Comparison of ENCODE assay signal across 9 cellular contexts in genomic region chr15:78308422-78309021, GRCh38. TPM values are rescaled to one million over a fixed set of nuclear protein-coding genes. Genes with fewer than 3 reads are reported as not detected.
DNase-seq lines count a peak whose midpoint lies in the region; ATAC-seq and TF ChIP-seq lines count a peak whose summit lies in the region.
"Had no signal": no experiment of that assay in that cellular context is flagged by ENCODE, and none has a peak within 500 bp of the region (broad histone marks: within the 10 kb centered on the region; RNA-seq: fewer than 3 reads in every experiment).

No MANE protein-coding gene starts in this region.

- H3K27me3 Mint-ChIP-seq in activated T-helper 2 cell treated with anti-CD3 and anti-CD28 coated beads, Interferon-gamma antibody, Interleukin-2, Interleukin-4, amounts not matched to agents 10 μg/mL and 5 μg/mL and 100 μg/mL, durations not matched to agents 14 hours and 24 hours and 36 hours (ENCODE audit: low read depth) = no peaks in the 10 kb centered on the region

- no peaks in the 10 kb centered on the region for H4K20me1 ChIP-seq in OCI-LY1 (ENCODE audit: insufficient read depth, low read length)

- no peak overlapping the region for H3K4me3 Mint-ChIP-seq in activated T-helper 2 cell treated with anti-CD3 and anti-CD28 coated beads, Interferon-gamma antibody, Interleukin-2, Interleukin-4, amounts not matched to agents 10 μg/mL and 5 μg/mL and 100 μg/mL, durations not matched to agents 14 hours and 24 hours and 36 hours (ENCODE audit: low read depth)

- H3K79me2 ChIP-seq in OCI-LY1 (ENCODE audit: insufficient read depth, low read length) = no peaks in the 10 kb centered on the region

- H3K9me2 ChIP-seq in OCI-LY1 (ENCODE audit: low read depth, low read length) = no peaks in the 10 kb centered on the region

- peak; percentile 22 for DNase-seq in DMS53 treated with DMSO at 0.1 percent for 48 hours (lab: John Stamatoyannopoulos, UW; ENCODE audit: unreplicated experiment)
- DNase-seq in activated T-helper 2 cell treated with anti-CD3 and anti-CD28 coated beads, Interferon-gamma antibody, Interleukin-2, Interleukin-4, amounts not matched to agents 10 μg/mL and 5 μg/mL and 100 μg/mL, durations not matched to agents 14 hours and 24 hours and 36 hours (ENCODE audit: low spot score) = peak; percentile 47
- DNase-seq in foreskin keratinocyte = no peak
- peak in 53 of 56 donors; percentile 5 to 84 (median 47) for DNase-seq in nucleus accumbens (lab: John Stamatoyannopoulos, UW)

- intact Hi-C loops in activated T-helper 2 cell treated with anti-CD3 and anti-CD28 coated beads, Interferon-gamma antibody, Interleukin-2, Interleukin-4, amounts not matched to agents 10 μg/mL and 5 μg/mL and 100 μg/mL, durations not matched to agents 14 hours and 24 hours and 36 hours (cut with micrococcal nuclease) = loop anchor here (2.0 kb wide), 2 partner anchors 114 to 402 kb away; no protein-coding TSS in a partner anchor

- no peak overlapping the region for H3K4me3 ChIP-seq in OCI-LY1 (ENCODE audit: low read depth, low read length, poor library complexity, severe bottlenecking)

- H3K4me1 Mint-ChIP-seq in activated T-helper 2 cell treated with anti-CD3 and anti-CD28 coated beads, Interferon-gamma antibody, Interleukin-2, Interleukin-4, amounts not matched to agents 10 μg/mL and 5 μg/mL and 100 μg/mL, durations not matched to agents 14 hours and 24 hours and 36 hours (ENCODE audit: low read depth) = no peaks in the 10 kb centered on the region

- no peaks in the 10 kb centered on the region for H3K36me3 ChIP-seq in OCI-LY1 (ENCODE audit: insufficient read depth, low read length)

- H3K9ac ChIP-seq in OCI-LY1 (ENCODE audit: low read length) = no peak overlapping the region

- H3K4me1 ChIP-seq in OCI-LY1 (ENCODE audit: insufficient read depth, low read length, severe bottlenecking) (no peaks in the 10 kb centered on the region), foreskin keratinocyte (no peaks in the 10 kb centered on the region)

- no peak overlapping the region for H3K4me2 ChIP-seq in OCI-LY1 (ENCODE audit: low read length)

- no peaks in the 10 kb centered on the region for H3K36me3 Mint-ChIP-seq in activated T-helper 2 cell treated with anti-CD3 and anti-CD28 coated beads, Interferon-gamma antibody, Interleukin-2, Interleukin-4, amounts not matched to agents 10 μg/mL and 5 μg/mL and 100 μg/mL, durations not matched to agents 14 hours and 24 hours and 36 hours (ENCODE audit: low read depth)

- H3K9me3 Mint-ChIP-seq in activated T-helper 2 cell treated with anti-CD3 and anti-CD28 coated beads, Interferon-gamma antibody, Interleukin-2, Interleukin-4, amounts not matched to agents 10 μg/mL and 5 μg/mL and 100 μg/mL, durations not matched to agents 14 hours and 24 hours and 36 hours = no peaks in the 10 kb centered on the region

- H3K27ac Mint-ChIP-seq in activated T-helper 2 cell treated with anti-CD3 and anti-CD28 coated beads, Interferon-gamma antibody, Interleukin-2, Interleukin-4, amounts not matched to agents 10 μg/mL and 5 μg/mL and 100 μg/mL, durations not matched to agents 14 hours and 24 hours and 36 hours = no peak overlapping the region

- no peaks in the 10 kb centered on the region for H3K27me3 ChIP-seq in OCI-LY1 (ENCODE audit: insufficient read depth, low read length)
- H3K27me3 ChIP-seq in foreskin keratinocyte = no peaks in the 10 kb centered on the region

- ATAC-seq in foreskin keratinocyte (peak; percentile 80), GM21515 (IDR thresholded peaks at IDR 0.05; ENCODE audit: unreplicated experiment) (no peak), HG03159 (IDR thresholded peaks at IDR 0.05; ENCODE audit: unreplicated experiment) (no peak)

- TF ChIP-seq RAD21 in Ishikawa (IDR thresholded peaks at IDR 0.05; ENCODE audit: low read depth) = peak; percentile 97

- no peak overlapping the region for H2AFZ ChIP-seq in OCI-LY1 (ENCODE audit: low read length)

- TF ChIP-seq CTCF in OCI-LY1 (IDR thresholded peaks at IDR 0.05; ENCODE audit: low read length) (peak; percentile 80), foreskin keratinocyte (conservative IDR thresholded peaks at IDR 0.05) (peak; percentile 91)

- TF ChIP-seq EP300 in Ishikawa (IDR thresholded peaks at IDR 0.05; ENCODE audit: borderline replicate concordance) = no peak

- H3K27ac ChIP-seq in OCI-LY1 (ENCODE audit: low read depth, low read length, poor library complexity, severe bottlenecking) = no peak overlapping the region
- no peak overlapping the region for H3K27ac ChIP-seq in foreskin keratinocyte

- H3K9me3 ChIP-seq in OCI-LY1 (ENCODE audit: low read length) = no peaks in the 10 kb centered on the region

- no peaks in the 10 kb centered on the region for H3F3A ChIP-seq in OCI-LY1 (ENCODE audit: insufficient read depth, low read length)

TF ChIP-seq in Ishikawa, 13 proteins besides CTCF, POLR2A, EP300 and RAD21:
- TF ChIP-seq EGR1 (IDR thresholded peaks at IDR 0.05) (no peak), REST (IDR thresholded peaks at IDR 0.05; ENCODE audit: low read depth) (no peak), TAF1 (IDR thresholded peaks at IDR 0.05; ENCODE audit: low read depth) (no peak), FOXM1 (IDR thresholded peaks at IDR 0.05; ENCODE audit: borderline replicate concordance, low read depth) (no peak), TCF12 (IDR thresholded peaks at IDR 0.05; ENCODE audit: low read depth) (no peak)
- TF ChIP-seq, protein P1, sequence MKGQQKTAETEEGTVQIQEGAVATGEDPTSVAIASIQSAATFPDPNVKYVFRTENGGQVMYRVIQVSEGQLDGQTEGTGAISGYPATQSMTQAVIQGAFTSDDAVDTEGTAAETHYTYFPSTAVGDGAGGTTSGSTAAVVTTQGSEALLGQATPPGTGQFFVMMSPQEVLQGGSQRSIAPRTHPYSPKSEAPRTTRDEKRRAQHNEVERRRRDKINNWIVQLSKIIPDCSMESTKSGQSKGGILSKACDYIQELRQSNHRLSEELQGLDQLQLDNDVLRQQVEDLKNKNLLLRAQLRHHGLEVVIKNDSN (IDR thresholded peaks at IDR 0.05) = no peak
- TF ChIP-seq, protein P2, sequence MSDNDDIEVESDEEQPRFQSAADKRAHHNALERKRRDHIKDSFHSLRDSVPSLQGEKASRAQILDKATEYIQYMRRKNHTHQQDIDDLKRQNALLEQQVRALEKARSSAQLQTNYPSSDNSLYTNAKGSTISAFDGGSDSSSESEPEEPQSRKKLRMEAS (IDR thresholded peaks at IDR 0.05) = no peak

RNA-seq across cellular contexts. Expression of gene SKIC8, which starts 9.1 kb away (rescaled TPM):
- 51.2 and 51.8 TPM in 2 replicates for total RNA-seq in activated T-helper 2 cell treated with anti-CD3 and anti-CD28 coated beads, Interferon-gamma antibody, Interleukin-2, Interleukin-4, amounts not matched to agents 10 μg/mL and 5 μg/mL and 100 μg/mL, durations not matched to agents 14 hours and 24 hours and 36 hours
- 58.8 and 64.0 TPM in 2 replicates for total RNA-seq in foreskin keratinocyte
- 52.2 and 58.2 TPM in 2 replicates for polyA plus RNA-seq in foreskin keratinocyte

RNA-seq across cellular contexts. Expression of gene CRABP1, which starts 31.6 kb away (rescaled TPM):
- 0.57 TPM in 1 of 2 replicates, not detected in the other for total RNA-seq in activated T-helper 2 cell treated with anti-CD3 and anti-CD28 coated beads, Interferon-gamma antibody, Interleukin-2, Interleukin-4, amounts not matched to agents 10 μg/mL and 5 μg/mL and 100 μg/mL, durations not matched to agents 14 hours and 24 hours and 36 hours
- total RNA-seq in foreskin keratinocyte = not detected in 2 replicates
- polyA plus RNA-seq in foreskin keratinocyte = not detected in 2 replicates
- total RNA-seq: activated CD8-positive, alpha-beta memory T cell treated with anti-CD3 and anti-CD28 coated beads for 36 hours had no signal

RNA-seq across cellular contexts. Expression of gene DNAJA4, which starts 44.2 kb away (rescaled TPM):
- total RNA-seq in activated T-helper 2 cell treated with anti-CD3 and anti-CD28 coated beads, Interferon-gamma antibody, Interleukin-2, Interleukin-4, amounts not matched to agents 10 μg/mL and 5 μg/mL and 100 μg/mL, durations not matched to agents 14 hours and 24 hours and 36 hours = 57.4 and 60.0 TPM in 2 replicates
- 8.8 and 10.6 TPM in 2 replicates for total RNA-seq in foreskin keratinocyte
- polyA plus RNA-seq in foreskin keratinocyte = 5.1 and 7.5 TPM in 2 replicates

Comparison
In these comparisons a context has a peak if more than half of its experiments do, and no peak if none do; other contexts are left out.
1. DNase-seq: peak in DMS53 treated with DMSO at 0.1 percent for 48 hours (single experiment), activated T-helper 2 cell treated with anti-CD3 and anti-CD28 coated beads, Interferon-gamma antibody, Interleukin-2, Interleukin-4, amounts not matched to agents 10 μg/mL and 5 μg/mL and 100 μg/mL, durations not matched to agents 14 hours and 24 hours and 36 hours (single experiment) and nucleus accumbens (53 of 56); none in foreskin keratinocyte (0 of 2).